ENCODE assay signal across 1 cellular context in genomic region chr16:88917915-88918627, GRCh38.
TF ChIP-seq lines count a peak whose summit lies in the region.

No MANE protein-coding gene starts in this region.

TF ChIP-seq in GM23338, 12 proteins besides CTCF, POLR2A, EP300 and RAD21:
- TF ChIP-seq CREB1 (CRISPR knock-in tag; IDR thresholded peaks at IDR 0.05; ENCODE audit: low read depth) = no peak
- no peak for TF ChIP-seq STAT1 (IDR thresholded peaks at IDR 0.05; ENCODE audit: unreplicated experiment)
- no peak for TF ChIP-seq ZNF331 (CRISPR knock-in tag; IDR thresholded peaks at IDR 0.05; ENCODE audit: low read depth)
- no peak for TF ChIP-seq ZNF114 (CRISPR knock-in tag; IDR thresholded peaks at IDR 0.05)
- no peak for TF ChIP-seq EZH2 (IDR thresholded peaks at IDR 0.05; ENCODE audit: low read depth, unreplicated experiment)
- TF ChIP-seq NANOG (IDR thresholded peaks at IDR 0.05; ENCODE audit: borderline replicate concordance) = no peak
- no peak for TF ChIP-seq ZNF462 (CRISPR knock-in tag; IDR thresholded peaks at IDR 0.05)
- no peak for TF ChIP-seq ETS1 (IDR thresholded peaks at IDR 0.05)
- TF ChIP-seq REST (IDR thresholded peaks at IDR 0.05; ENCODE audit: unreplicated experiment) = no peak
- TF ChIP-seq JUNB (IDR thresholded peaks at IDR 0.05; ENCODE audit: unreplicated experiment) = no peak
- TF ChIP-seq POLR2AphosphoS5 (IDR thresholded peaks at IDR 0.05; ENCODE audit: low read depth) = no peak
- TF ChIP-seq EZH2phosphoT487 (IDR thresholded peaks at IDR 0.05; ENCODE audit: unreplicated experiment) = no peak
TF ChIP-seq in GM23338: peak in this region for 0.
